In genomic region chr13:110396913-110397379, GRCh38 we compare ENCODE assay signal across 11 cellular contexts.
DNase-seq lines count a peak whose midpoint lies in the region; ATAC-seq and TF ChIP-seq lines count a peak whose summit lies in the region.
"Had no signal": no experiment of that assay in that cellular context is flagged by ENCODE, and none has a peak within 500 bp of the region (broad histone marks: within the 10 kb centered on the region; RNA-seq: fewer than 3 reads in every experiment).

No MANE protein-coding gene starts in this region.

- H3K36me3 Mint-ChIP-seq in stimulated activated effector memory CD8-positive, alpha-beta T cell treated with anti-CD3 and anti-CD28 coated beads, Interleukin-12 subunit alpha, Interleukin-12 subunit beta, amount 100 ng/mL, for 72 hours, result no peaks in the 10 kb centered on the region

- H2AFZ ChIP-seq in parathyroid adenoma, result no peak overlapping the region

- no peak overlapping the region for H3K4me3 Mint-ChIP-seq in stimulated activated effector memory CD8-positive, alpha-beta T cell treated with anti-CD3 and anti-CD28 coated beads, Interleukin-12 subunit alpha, Interleukin-12 subunit beta, amount 100 ng/mL, for 72 hours
- H3K4me3 Mint-ChIP-seq: T-helper 1 cell treated with Interleukin-12 subunit alpha and Interleukin-12 subunit beta and Interleukin-4 antibody, amounts not matched to agents 30 μg/mL and 1 μg/mL, for 36 hours had no signal

- no peak for ATAC-seq in stimulated activated effector memory CD8-positive, alpha-beta T cell treated with anti-CD3 and anti-CD28 coated beads, Interleukin-12 subunit alpha, Interleukin-12 subunit beta, amount 100 ng/mL, for 72 hours

- H3K27ac ChIP-seq in parathyroid adenoma, result peak overlapping the region; percentile 59
- H3K27ac ChIP-seq: KMS-11 had no signal

- no peaks in the 10 kb centered on the region for H3K9me3 Mint-ChIP-seq in stimulated activated effector memory CD8-positive, alpha-beta T cell treated with anti-CD3 and anti-CD28 coated beads, Interleukin-12 subunit alpha, Interleukin-12 subunit beta, amount 100 ng/mL, for 72 hours
- H3K9me3 Mint-ChIP-seq: T-helper 1 cell treated with Interleukin-12 subunit alpha and Interleukin-12 subunit beta and Interleukin-4 antibody, amounts not matched to agents 30 μg/mL and 1 μg/mL, for 36 hours had no signal

- no peak overlapping the region for H3K27ac Mint-ChIP-seq in stimulated activated effector memory CD8-positive, alpha-beta T cell treated with anti-CD3 and anti-CD28 coated beads, Interleukin-12 subunit alpha, Interleukin-12 subunit beta, amount 100 ng/mL, for 72 hours
- H3K27ac Mint-ChIP-seq: T-helper 1 cell treated with Interleukin-12 subunit alpha and Interleukin-12 subunit beta and Interleukin-4 antibody, amounts not matched to agents 30 μg/mL and 1 μg/mL, for 36 hours had no signal

- TF ChIP-seq CTCF in foreskin fibroblast (IDR thresholded peaks at IDR 0.05; ENCODE audit: low read depth, low read length) (no peak), parathyroid adenoma (IDR thresholded peaks at IDR 0.05) (no peak)

- H3K27me3 ChIP-seq in parathyroid adenoma (ENCODE audit: control insufficient read depth, insufficient read depth, low read length), result no peaks in the 10 kb centered on the region

- peak; percentile 95 for DNase-seq in AG08395 (ENCODE audit: low spot score)
- peak; percentile 77 for DNase-seq in T1000 (lab: John Stamatoyannopoulos, UW)
- DNase-seq in foreskin fibroblast, result peak; percentile 99 to 100
- no peak for DNase-seq in stimulated activated effector memory CD8-positive, alpha-beta T cell treated with anti-CD3 and anti-CD28 coated beads, Interleukin-12 subunit alpha, Interleukin-12 subunit beta, amount 100 ng/mL, for 72 hours (ENCODE audit: low spot score in 2 of 2)
- no peak for DNase-seq in NCI-H128 (lab: John Stamatoyannopoulos, UW; ENCODE audit: unreplicated experiment)
- DNase-seq in stimulated activated CD4-positive, alpha-beta T cell treated with anti-CD3 and anti-CD28 coated beads, Interleukin-12 subunit alpha, Interleukin-12 subunit beta, amount 100 ng/mL, for 4 hours, result no peak
- DNase-seq in NCI-H82 treated with DMSO at 0.1 percent for 48 hours (lab: John Stamatoyannopoulos, UW; ENCODE audit: unreplicated experiment), result no peak
- DNase-seq: cortex of kidney had no signal

- H3K4me2 ChIP-seq in parathyroid adenoma (ENCODE audit: low read length), result no peak overlapping the region
- H3K4me2 ChIP-seq: KMS-11 had no signal

- H3K4me3 ChIP-seq in foreskin fibroblast (ENCODE audit: low read depth in 1 of 2, low read length in 2 of 2), result peak overlapping the region; percentile 26 to 44
- no peak overlapping the region for H3K4me3 ChIP-seq in parathyroid adenoma (ENCODE audit: low read depth, low read length)

- H3K4me1 ChIP-seq in parathyroid adenoma, result peaks cover 8% of the 10 kb centered on the region

- no peaks in the 10 kb centered on the region for H3K4me1 Mint-ChIP-seq in stimulated activated effector memory CD8-positive, alpha-beta T cell treated with anti-CD3 and anti-CD28 coated beads, Interleukin-12 subunit alpha, Interleukin-12 subunit beta, amount 100 ng/mL, for 72 hours

- no peak overlapping the region for H3K9ac ChIP-seq in parathyroid adenoma
- H3K9ac ChIP-seq: KMS-11 had no signal

- no peaks in the 10 kb centered on the region for H3K79me2 ChIP-seq in parathyroid adenoma

- H3K9me3 ChIP-seq in parathyroid adenoma (ENCODE audit: control insufficient read depth, low read length), result no peaks in the 10 kb centered on the region

- no peaks in the 10 kb centered on the region for H3K36me3 ChIP-seq in parathyroid adenoma (ENCODE audit: control insufficient read depth, insufficient read depth, low read length)

Comparison
In these comparisons a context has a peak if more than half of its experiments do, and no peak if none do; other contexts are left out.
1. DNase-seq: peak in AG08395 (single experiment), T1000 (single experiment) and foreskin fibroblast (2 of 2); none in stimulated activated effector memory CD8-positive, alpha-beta T cell treated with anti-CD3 and anti-CD28 coated beads, Interleukin-12 subunit alpha, Interleukin-12 subunit beta, amount 100 ng/mL, for 72 hours (0 of 2), NCI-H128 (single experiment), stimulated activated CD4-positive, alpha-beta T cell treated with anti-CD3 and anti-CD28 coated beads, Interleukin-12 subunit alpha, Interleukin-12 subunit beta, amount 100 ng/mL, for 4 hours (single experiment) and NCI-H82 treated with DMSO at 0.1 percent for 48 hours (single experiment).